In the genomic region with DNA sequence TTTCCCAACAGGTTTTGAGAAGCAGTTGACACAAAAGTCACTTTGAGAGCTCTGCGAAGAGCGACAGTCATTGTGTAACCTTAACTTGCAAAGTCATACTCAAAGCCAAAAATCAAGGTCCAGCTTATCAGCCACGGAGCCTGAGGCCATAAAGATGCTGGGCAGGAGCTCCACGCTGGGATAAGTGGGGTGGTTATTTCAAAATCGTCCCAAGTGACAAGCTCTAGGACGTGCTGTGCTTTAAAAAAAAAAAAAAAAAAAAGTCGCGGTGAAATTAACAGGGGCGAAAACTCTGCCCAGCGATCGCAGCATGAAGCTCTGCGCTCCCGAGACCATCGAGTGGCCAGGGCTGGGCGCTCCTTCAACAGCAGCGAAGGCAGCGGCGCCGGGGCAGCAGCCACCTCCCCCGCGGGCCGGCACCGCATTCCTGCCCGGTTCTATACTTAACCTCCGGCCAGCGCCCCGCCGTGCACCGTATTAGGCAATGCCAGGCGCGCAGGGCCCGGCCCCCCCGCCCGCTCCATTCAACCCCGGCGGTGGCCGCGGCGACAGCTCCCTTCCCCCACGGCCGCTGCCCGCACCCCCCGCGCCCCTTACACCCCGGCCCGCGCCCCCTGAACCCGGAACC, we compare ENCODE assay signal across 8 cellular contexts. TPM values are rescaled to one million over a fixed set of nuclear protein-coding genes. Genes with fewer than 3 reads are reported as not detected.
DNase-seq lines count a peak whose midpoint lies in the region; ATAC-seq lines count a peak whose summit lies in the region.

No MANE protein-coding gene starts in this region.

- no peaks in the 10 kb centered on the region for H3K36me3 ChIP-seq in esophagus (ENCODE audit: control insufficient read depth in 2 of 2, insufficient read depth in 2 of 2, low read length in 1 of 2)
- H3K36me3 ChIP-seq in stomach smooth muscle (ENCODE audit: control insufficient read depth in 2 of 2, insufficient read depth in 2 of 2, low read length in 2 of 2), result no peaks in the 10 kb centered on the region

- DNase-seq in NCI-H1105 treated with DMSO at 0.1 percent for 48 hours (lab: John Stamatoyannopoulos, UW) (peak; percentile 25), NCI-H1105 (lab: John Stamatoyannopoulos, UW) (no peak), NCI-H146 treated with DMSO at 0.1 percent for 48 hours (lab: John Stamatoyannopoulos, UW; ENCODE audit: unreplicated experiment) (peak; percentile 33), mucosa of gallbladder (ENCODE audit: low spot score) (peak; percentile 56)
- DNase-seq in activated CD8-positive, alpha-beta memory T cell treated with anti-CD3 and anti-CD28 coated beads, Interleukin-2, amount 50 U/mL, for 48 hours, result peak; percentile 65

- H3K9ac ChIP-seq in stomach smooth muscle (ENCODE audit: low read length in 2 of 2), result peak overlapping the region; percentile 87

- H3K4me1 ChIP-seq in esophagus (ENCODE audit: control insufficient read depth in 2 of 2, insufficient read depth in 2 of 2, low read length in 1 of 2) (no peaks in the 10 kb centered on the region), stomach smooth muscle (ENCODE audit: control insufficient read depth, insufficient read depth, low read length) (peaks cover 14% of the 10 kb centered on the region)

- H3K4me3 ChIP-seq in esophagus (ENCODE audit: low read depth in 1 of 2, low read length in 2 of 2), result peak overlapping the region; percentile 76 to 86
- H3K4me3 ChIP-seq in stomach smooth muscle (ENCODE audit: low read length in 2 of 2), result peak overlapping the region; percentile 76 to 81

- peak; percentile 37 for ATAC-seq in HG02610 (IDR thresholded peaks at IDR 0.05; ENCODE audit: unreplicated experiment)

- peak overlapping the region; percentile 75 to 90 for H3K27ac ChIP-seq in esophagus (ENCODE audit: low read depth in 2 of 2, low read length in 1 of 2)
- H3K27ac ChIP-seq in stomach smooth muscle (ENCODE audit: low read length), result peak overlapping the region; percentile 92

- H3K9me3 ChIP-seq in esophagus (ENCODE audit: control insufficient read depth in 2 of 2, insufficient read depth in 1 of 2, low read depth in 1 of 2, low read length in 1 of 2) (no peaks in the 10 kb centered on the region), stomach smooth muscle (ENCODE audit: control insufficient read depth in 2 of 2, low read length in 2 of 2) (no peaks in the 10 kb centered on the region)

- H3K27me3 ChIP-seq in esophagus (ENCODE audit: control insufficient read depth in 1 of 2, insufficient read depth in 2 of 2, low read length in 2 of 2) (no peaks in the 10 kb centered on the region), stomach smooth muscle (ENCODE audit: control insufficient read depth in 1 of 2, insufficient read depth in 2 of 2, low read length in 2 of 2) (no peaks in the 10 kb centered on the region)

- WGBS in esophagus, 2 donors, result 4% methylated on average over 30 to 48 of the region's 48 CpGs

RNA-seq across cellular contexts. Expression of a gene that starts 0.7 kb away (rescaled TPM):
- 1 to 10 TPM; 9.3 to 9.8 TPM for polyA plus RNA-seq in esophagus
- 17.0 TPM for total RNA-seq in mucosa of gallbladder

RNA-seq across cellular contexts. Expression of a gene that starts 27.4 kb away (rescaled TPM):
- polyA plus RNA-seq in esophagus, result 1 to 10 TPM; 7.9 to 9.3 TPM
- 20.1 TPM for total RNA-seq in mucosa of gallbladder
